ENCODE assay signal across 37 cellular contexts in genomic region chr11:62451243-62451626, GRCh38. TPM values are rescaled to one million over a fixed set of nuclear protein-coding genes. Genes with fewer than 3 reads are reported as not detected.
"Had no signal": no experiment of that assay in that cellular context is flagged by ENCODE, and none has a peak within 500 bp of the region (broad histone marks: within the 10 kb centered on the region; RNA-seq: fewer than 3 reads in every experiment).

No MANE protein-coding gene starts in this region.

- H3K4me1 ChIP-seq: adrenal gland, colonic mucosa had no signal

- H3K9me3 ChIP-seq: adrenal gland, ascending aorta, breast epithelium, colonic mucosa, esophagus squamous epithelium had no signal

- H3K36me3 Mint-ChIP-seq: activated naive CD4-positive, alpha-beta T cell treated with anti-CD3 and anti-CD28 coated beads, Interleukin-2, amount 50 U/mL, for 24 hours; activated naive CD8-positive, alpha-beta T cell treated with anti-CD3 and anti-CD28 coated beads for 36 hours; brain had no signal

- H3K4me3 Mint-ChIP-seq: activated B cell treated with CpG ODN at 0.5 μM for 24 hours; activated CD4-positive, alpha-beta memory T cell treated with anti-CD3 and anti-CD28 coated beads, Interleukin-2, amount 10 ng/mL, durations not matched to agents 7 days and 5 days; activated CD4-positive, alpha-beta T cell treated with anti-CD3 and anti-CD28 coated beads, Interleukin-2, amount 10 ng/mL, durations not matched to agents 7 days and 5 days; activated naive CD4-positive, alpha-beta T cell treated with anti-CD3 and anti-CD28 coated beads for 36 hours; activated naive CD4-positive, alpha-beta T cell treated with anti-CD3 and anti-CD28 coated beads, Interleukin-2, amount 50 U/mL, for 24 hours; activated naive CD8-positive, alpha-beta T cell treated with anti-CD3 and anti-CD28 coated beads for 36 hours; activated naive CD8-positive, alpha-beta T cell treated with anti-CD3 and anti-CD28 coated beads, Interleukin-2, amount 50 U/mL, for 24 hours; activated T-helper 1 cell treated with anti-CD3 and anti-CD28 coated beads, Interleukin-12 subunit alpha, Interleukin-12 subunit beta, Interleukin-2, Interleukin-4 antibody, amounts not matched to agents 30 ng/mL and 10 ng/mL and 1 ng/mL, durations not matched to agents 14 hours and 24 hours and 36 hours; brain; T-helper 17 cell; T-helper 2 cell treated with Interferon-gamma antibody and Interleukin-4, amounts not matched to agents 5 μg/mL and 100 μg/mL, for 36 hours had no signal

- DNase-seq: activated B cell treated with CpG ODN at 0.5 μM for 24 hours; activated CD4-positive, alpha-beta memory T cell treated with anti-CD3 and anti-CD28 coated beads, Interleukin-2, amount 10 ng/mL, durations not matched to agents 7 days and 5 days; activated CD4-positive, alpha-beta T cell treated with anti-CD3 and anti-CD28 coated beads, Interleukin-2, amount 10 ng/mL, durations not matched to agents 7 days and 5 days; activated CD4-positive, alpha-beta T cell treated with anti-CD3 and anti-CD28 coated beads, Interleukin-2, amount 50 U/mL, for 4 hours; activated CD8-positive, alpha-beta memory T cell treated with anti-CD3 and anti-CD28 coated beads, Interleukin-2, amount 50 U/mL, for 48 hours; activated effector memory CD4-positive, alpha-beta T cell treated with anti-CD3 and anti-CD28 coated beads, Interleukin-2, amount 50 U/mL, for 16 hours; activated naive CD4-positive, alpha-beta T cell treated with anti-CD3 and anti-CD28 coated beads for 36 hours; activated naive CD8-positive, alpha-beta T cell treated with anti-CD3 and anti-CD28 coated beads for 36 hours; activated naive CD8-positive, alpha-beta T cell treated with anti-CD3 and anti-CD28 coated beads, Interleukin-2, amount 50 U/mL, for 24 hours; activated T-cell treated with anti-CD3 and anti-CD28 coated beads, Interleukin-2, amount 50 U/mL, for 48 hours; adrenal gland; central memory CD4-positive, alpha-beta T cell; cerebellar nuclear complex; colonic mucosa; effector CD8-positive, alpha-beta T cell; esophagus squamous epithelium; foreskin melanocyte; T-helper 1 cell; T-helper 17 cell; T1000; WERI-Rb-1 had no signal

- H3K9me3 Mint-ChIP-seq: activated B cell treated with CpG ODN at 0.5 μM for 24 hours; activated CD4-positive, alpha-beta memory T cell treated with anti-CD3 and anti-CD28 coated beads, Interleukin-2, amount 10 ng/mL, durations not matched to agents 7 days and 5 days; activated CD4-positive, alpha-beta T cell treated with anti-CD3 and anti-CD28 coated beads, Interleukin-2, amount 10 ng/mL, durations not matched to agents 7 days and 5 days; activated naive CD4-positive, alpha-beta T cell treated with anti-CD3 and anti-CD28 coated beads for 36 hours; activated naive CD4-positive, alpha-beta T cell treated with anti-CD3 and anti-CD28 coated beads, Interleukin-2, amount 50 U/mL, for 24 hours; activated naive CD8-positive, alpha-beta T cell treated with anti-CD3 and anti-CD28 coated beads for 36 hours; activated naive CD8-positive, alpha-beta T cell treated with anti-CD3 and anti-CD28 coated beads, Interleukin-2, amount 50 U/mL, for 24 hours; activated T-helper 1 cell treated with anti-CD3 and anti-CD28 coated beads, Interleukin-12 subunit alpha, Interleukin-12 subunit beta, Interleukin-2, Interleukin-4 antibody, amounts not matched to agents 30 ng/mL and 10 ng/mL and 1 ng/mL, durations not matched to agents 14 hours and 24 hours and 36 hours; activated T-helper 2 cell treated with anti-CD3 and anti-CD28 coated beads, Interferon-gamma antibody, Interleukin-2, Interleukin-4, amounts not matched to agents 10 μg/mL and 5 μg/mL and 100 μg/mL, durations not matched to agents 14 hours and 24 hours and 36 hours; T-helper 2 cell treated with Interferon-gamma antibody and Interleukin-4, amounts not matched to agents 5 μg/mL and 100 μg/mL, for 36 hours had no signal

- H3K4me1 Mint-ChIP-seq: activated CD4-positive, alpha-beta memory T cell treated with anti-CD3 and anti-CD28 coated beads, Interleukin-2, amount 10 ng/mL, durations not matched to agents 7 days and 5 days; activated CD4-positive, alpha-beta T cell treated with anti-CD3 and anti-CD28 coated beads, Interleukin-2, amount 10 ng/mL, durations not matched to agents 7 days and 5 days; activated naive CD4-positive, alpha-beta T cell treated with anti-CD3 and anti-CD28 coated beads, Interleukin-2, amount 50 U/mL, for 24 hours; activated naive CD8-positive, alpha-beta T cell treated with anti-CD3 and anti-CD28 coated beads for 36 hours; activated naive CD8-positive, alpha-beta T cell treated with anti-CD3 and anti-CD28 coated beads, Interleukin-2, amount 50 U/mL, for 24 hours had no signal

- H3K4me3 ChIP-seq: adrenal gland, ascending aorta, breast epithelium, cardiac muscle cell, colonic mucosa, esophagus squamous epithelium, gastroesophageal sphincter had no signal

- H3K36me3 ChIP-seq: adrenal gland, ascending aorta, breast epithelium, cardiac muscle cell, colonic mucosa, esophagus squamous epithelium, gastroesophageal sphincter, WERI-Rb-1 had no signal

- ATAC-seq: activated CD4-positive, CD25-positive, alpha-beta regulatory T cell treated with anti-CD3 and anti-CD28 coated beads, Interleukin-2, amount 50 U/mL, for 24 hours; activated naive CD8-positive, alpha-beta T cell treated with anti-CD3 and anti-CD28 coated beads, Interleukin-2, amount 50 U/mL, for 24 hours; gastroesophageal sphincter; T-helper 17 cell had no signal

- H3K27me3 ChIP-seq: adrenal gland, ascending aorta, breast epithelium, cardiac muscle cell, colonic mucosa, esophagus squamous epithelium, gastroesophageal sphincter had no signal

- H3K27ac ChIP-seq: adrenal gland, ascending aorta, breast epithelium, cardiac muscle cell, colonic mucosa, epithelial cell of prostate, esophagus squamous epithelium, gastroesophageal sphincter, WERI-Rb-1 had no signal

RNA-seq across cellular contexts. Expression of gene SCGB1A1, which starts 32.4 kb away (rescaled TPM):
- total RNA-seq: activated B cell treated with CpG ODN at 0.5 μM for 24 hours; activated CD4-positive, alpha-beta memory T cell treated with anti-CD3 and anti-CD28 coated beads, Interleukin-2, amount 10 ng/mL, durations not matched to agents 7 days and 5 days; activated CD4-positive, alpha-beta T cell treated with anti-CD3 and anti-CD28 coated beads, Interleukin-2, amount 10 ng/mL, durations not matched to agents 7 days and 5 days; activated naive CD4-positive, alpha-beta T cell treated with anti-CD3 and anti-CD28 coated beads for 36 hours; activated naive CD8-positive, alpha-beta T cell treated with anti-CD3 and anti-CD28 coated beads for 36 hours; activated T-helper 1 cell treated with anti-CD3 and anti-CD28 coated beads, Interleukin-12 subunit alpha, Interleukin-12 subunit beta, Interleukin-2, Interleukin-4 antibody, amounts not matched to agents 30 ng/mL and 10 ng/mL and 1 ng/mL, durations not matched to agents 14 hours and 24 hours and 36 hours; activated T-helper 2 cell treated with anti-CD3 and anti-CD28 coated beads, Interferon-gamma antibody, Interleukin-2, Interleukin-4, amounts not matched to agents 10 μg/mL and 5 μg/mL and 100 μg/mL, durations not matched to agents 14 hours and 24 hours and 36 hours; ascending aorta; breast epithelium; cardiac muscle cell; dermis microvascular lymphatic vessel endothelial cell; endothelial cell of umbilical vein; fibroblast of lung; fibroblast of villous mesenchyme; gastroesophageal sphincter; glomerular endothelial cell; T-helper 17 cell had no signal
- polyA plus RNA-seq: cardiac muscle cell, endothelial cell of umbilical vein, fibroblast of lung had no signal
